ENCODE assay signal across 21 cellular contexts in genomic region chr7:151891753-151892152, GRCh38. TPM values are rescaled to one million over a fixed set of nuclear protein-coding genes. Genes with fewer than 3 reads are reported as not detected.
DNase-seq lines count a peak whose midpoint lies in the region; ATAC-seq, FAIRE-seq and TF ChIP-seq lines count a peak whose summit lies in the region.
"Had no signal": no experiment of that assay in that cellular context is flagged by ENCODE, and none has a peak within 500 bp of the region (broad histone marks: within the 10 kb centered on the region; RNA-seq: fewer than 3 reads in every experiment).

No MANE protein-coding gene starts in this region.

- no peaks in the 10 kb centered on the region for H3K9me2 ChIP-seq in GM23338 (ENCODE audit: insufficient read depth)

- CTCF ChIA-PET in naive thymus-derived CD4-positive, alpha-beta T cell (lab: Charles Lee) = no interaction called here

- no peak overlapping the region for H3K27ac ChIP-seq in GM23338 (ENCODE audit: low read depth)
- H3K27ac ChIP-seq in WERI-Rb-1 = no peak overlapping the region
- no peak overlapping the region for H3K27ac ChIP-seq in osteoblast (ENCODE audit: low read depth, low read length)
- no peak overlapping the region for H3K27ac ChIP-seq in naive thymus-derived CD4-positive, alpha-beta T cell (ENCODE audit: low read depth, low read length)
- H3K27ac ChIP-seq in small intestine (ENCODE audit: low read depth in 1 of 2, low read length in 1 of 2) = no peak overlapping the region
- H3K27ac ChIP-seq: BLaER1 treated with 17β-estradiol and CSF1 and Interleukin-3, amounts not matched to agents 10 nM and 100 nM; GM23248; HL-60 had no signal

- no peak overlapping the region for H3K4me3 ChIP-seq in GM23338
- no peak overlapping the region for H3K4me3 ChIP-seq in WERI-Rb-1 (ENCODE audit: low read depth, low read length)
- H3K4me3 ChIP-seq in osteoblast (ENCODE audit: insufficient read depth, low read length) = no peak overlapping the region
- H3K4me3 ChIP-seq in naive thymus-derived CD4-positive, alpha-beta T cell (ENCODE audit: low read length) = no peak overlapping the region
- no peak overlapping the region for H3K4me3 ChIP-seq in small intestine (ENCODE audit: low read depth in 1 of 2, low read length in 2 of 2)
- H3K4me3 ChIP-seq: BLaER1 treated with 17β-estradiol and CSF1 and Interleukin-3, amounts not matched to agents 10 nM and 100 nM; GM12878; GM23248 had no signal

- TF ChIP-seq CTCF in GM23338 (conservative IDR thresholded peaks at IDR 0.05; ENCODE audit: low read depth in 2 of 2) = no peak
- no peak for TF ChIP-seq CTCF in WERI-Rb-1 (IDR thresholded peaks at IDR 0.05; ENCODE audit: low read depth, low read length)
- no peak for TF ChIP-seq CTCF in glutamatergic neuron (IDR thresholded peaks at IDR 0.05; ENCODE audit: partially characterized antibody, unreplicated experiment)
- no peak for TF ChIP-seq CTCF in osteoblast (IDR thresholded peaks at IDR 0.05; ENCODE audit: extremely low read depth, low read depth, low read length)

- no peaks in the 10 kb centered on the region for H3K27me3 ChIP-seq in GM23338 (ENCODE audit: insufficient read depth)
- H3K27me3 ChIP-seq in WERI-Rb-1 (ENCODE audit: insufficient read depth, low read depth, severe bottlenecking) = no peaks in the 10 kb centered on the region
- peaks cover 60% of the 10 kb centered on the region for H3K27me3 ChIP-seq in osteoblast (ENCODE audit: insufficient read depth, low read length)
- H3K27me3 ChIP-seq in naive thymus-derived CD4-positive, alpha-beta T cell (ENCODE audit: control insufficient read depth in 2 of 2, insufficient read depth in 2 of 2, low read length in 2 of 2) = peaks cover 0 to 2% of the 10 kb centered on the region in 2 donors
- no peaks in the 10 kb centered on the region for H3K27me3 ChIP-seq in small intestine (ENCODE audit: control insufficient read depth in 2 of 2, insufficient read depth in 2 of 2, low read length in 2 of 2)

- H3K9me3 ChIP-seq in WERI-Rb-1 (ENCODE audit: severe bottlenecking) = no peaks in the 10 kb centered on the region
- H3K9me3 ChIP-seq in osteoblast (ENCODE audit: low read depth, low read length) = no peaks in the 10 kb centered on the region
- H3K9me3 ChIP-seq in naive thymus-derived CD4-positive, alpha-beta T cell (ENCODE audit: control insufficient read depth in 2 of 3, low read length in 3 of 3) = no peaks in the 10 kb centered on the region
- H3K9me3 ChIP-seq in small intestine (ENCODE audit: control insufficient read depth, low read depth) = no peaks in the 10 kb centered on the region
- H3K9me3 ChIP-seq: BLaER1 treated with 17β-estradiol and CSF1 and Interleukin-3, amounts not matched to agents 10 nM and 100 nM had no signal

- H3K36me3 Mint-ChIP-seq in GM23338 (ENCODE audit: low read depth) = no peaks in the 10 kb centered on the region
- no peaks in the 10 kb centered on the region for H3K36me3 Mint-ChIP-seq in glutamatergic neuron (ENCODE audit: unreplicated experiment)
- H3K36me3 Mint-ChIP-seq in naive thymus-derived CD4-positive, alpha-beta T cell = no peaks in the 10 kb centered on the region
- H3K36me3 Mint-ChIP-seq: CD8-positive, alpha-beta T cell had no signal

- H3K79me2 ChIP-seq in GM23338 (replicated peaks; ENCODE audit: insufficient read depth) = no peaks in the 10 kb centered on the region
- no peaks in the 10 kb centered on the region for H3K79me2 ChIP-seq in osteoblast (ENCODE audit: insufficient read depth, low read length)

- H3K4me1 Mint-ChIP-seq in GM23338 = peaks cover 19% of the 10 kb centered on the region
- peaks cover 23% of the 10 kb centered on the region for H3K4me1 Mint-ChIP-seq in glutamatergic neuron (ENCODE audit: low read depth, unreplicated experiment)
- H3K4me1 Mint-ChIP-seq in naive thymus-derived CD4-positive, alpha-beta T cell = peaks cover 0 to 2% (median 0%) of the 10 kb centered on the region in 7 donors

- no peaks in the 10 kb centered on the region for H3K36me3 ChIP-seq in GM23338 (ENCODE audit: insufficient read depth)
- no peaks in the 10 kb centered on the region for H3K36me3 ChIP-seq in WERI-Rb-1
- no peaks in the 10 kb centered on the region for H3K36me3 ChIP-seq in osteoblast (ENCODE audit: insufficient read depth, low read length)
- H3K36me3 ChIP-seq in naive thymus-derived CD4-positive, alpha-beta T cell (ENCODE audit: control insufficient read depth in 2 of 3, insufficient read depth in 3 of 3, low read length in 3 of 3) = no peaks in the 10 kb centered on the region
- H3K36me3 ChIP-seq in small intestine (ENCODE audit: control insufficient read depth in 2 of 2, insufficient read depth in 2 of 2, low read length in 2 of 2) = no peaks in the 10 kb centered on the region
- H3K36me3 ChIP-seq: BLaER1 treated with 17β-estradiol and CSF1 and Interleukin-3, amounts not matched to agents 10 nM and 100 nM had no signal

- no peaks in the 10 kb centered on the region for H3K9me3 Mint-ChIP-seq in GM23338
- peaks cover 6% of the 10 kb centered on the region for H3K9me3 Mint-ChIP-seq in glutamatergic neuron (ENCODE audit: unreplicated experiment)
- no peaks in the 10 kb centered on the region for H3K9me3 Mint-ChIP-seq in naive thymus-derived CD4-positive, alpha-beta T cell
- H3K9me3 Mint-ChIP-seq: CD8-positive, alpha-beta T cell; HFFc6 had no signal

- H2AFZ ChIP-seq in GM23338 = peak overlapping the region; percentile 14; the same call in 1 of the 2 replicates
- no peak overlapping the region for H2AFZ ChIP-seq in osteoblast (ENCODE audit: low read length)
- H2AFZ ChIP-seq: GM23248 had no signal

- 0 out of 2 replicates have a peak, but pooled peaks cover 2% of the 10 kb centered on the region for H3K4me1 ChIP-seq in GM23338 (ENCODE audit: insufficient read depth)
- H3K4me1 ChIP-seq in osteoblast (ENCODE audit: insufficient read depth, low read length) = no peaks in the 10 kb centered on the region
- no peaks in the 10 kb centered on the region for H3K4me1 ChIP-seq in naive thymus-derived CD4-positive, alpha-beta T cell (ENCODE audit: control insufficient read depth in 2 of 2, insufficient read depth in 2 of 2, low read length in 2 of 2)
- H3K4me1 ChIP-seq in small intestine (ENCODE audit: control insufficient read depth in 2 of 2, insufficient read depth in 1 of 2, low read depth in 1 of 2, low read length in 1 of 2) = no peaks in the 10 kb centered on the region

- whole genome bisulfite sequencing in small intestine, 3 donors = 18 to 53% (median 41%) methylated on average over 9 of the region's 9 CpGs

- H3K27me3 Mint-ChIP-seq in GM23338 (ENCODE audit: insufficient read depth, low read depth, poor library complexity) (peaks cover 9% of the 10 kb centered on the region), glutamatergic neuron (ENCODE audit: unreplicated experiment) (peaks cover 5% of the 10 kb centered on the region)
- peaks cover 0 to 17% (median 8%) of the 10 kb centered on the region in 5 donors for H3K27me3 Mint-ChIP-seq in naive thymus-derived CD4-positive, alpha-beta T cell

- DNase-seq in GM23338 (ENCODE audit: low spot score) = no peak
- peak; percentile 5 for DNase-seq in WERI-Rb-1
- DNase-seq in glutamatergic neuron = no peak
- peak; percentile 50 for DNase-seq in osteoblast (ENCODE audit: insufficient read length, low spot score, missing footprints)
- DNase-seq in naive thymus-derived CD4-positive, alpha-beta T cell = no peak
- no peak for DNase-seq in small intestine
- DNase-seq in cerebellum (ENCODE audit: low spot score) = no peak
- DNase-seq in stimulated activated CD4-positive, alpha-beta T cell treated with anti-CD3 and anti-CD28 coated beads, Interleukin-12 subunit alpha, Interleukin-12 subunit beta, amount 100 ng/mL, for 4 hours = no peak
- DNase-seq: Calu3; CD8-positive, alpha-beta T cell; DMS79 treated with DMSO at 0.1 percent for 48 hours; GF-D8; GM23248; HFFc6 had no signal

- H3K4me3 Mint-ChIP-seq in GM23338 = no peak overlapping the region
- no peak overlapping the region for H3K4me3 Mint-ChIP-seq in glutamatergic neuron (ENCODE audit: unreplicated experiment)
- no peak overlapping the region for H3K4me3 Mint-ChIP-seq in naive thymus-derived CD4-positive, alpha-beta T cell
- H3K4me3 Mint-ChIP-seq: B cell; CD8-positive, alpha-beta T cell; HFFc6 had no signal

- FAIRE-seq in small intestine (lab: Jason Lieb, UNC) = no peak
- FAIRE-seq: GM12878, GM19239, H54 had no signal

- H3K27ac Mint-ChIP-seq in GM23338 = no peak overlapping the region
- H3K27ac Mint-ChIP-seq in glutamatergic neuron (ENCODE audit: unreplicated experiment) = peak overlapping the region; percentile 15
- no peak overlapping the region for H3K27ac Mint-ChIP-seq in naive thymus-derived CD4-positive, alpha-beta T cell
- H3K27ac Mint-ChIP-seq: B cell; CD8-positive, alpha-beta T cell; HFFc6 had no signal

- H3F3A ChIP-seq in GM23338 (replicated peaks; ENCODE audit: low read depth) = no peaks in the 10 kb centered on the region

- H4K20me1 ChIP-seq in GM23338 (replicated peaks; ENCODE audit: insufficient read depth) (no peaks in the 10 kb centered on the region), osteoblast (ENCODE audit: insufficient read depth, low read length) (no peaks in the 10 kb centered on the region)
- H4K20me1 ChIP-seq: BLaER1 treated with 17β-estradiol and CSF1 and Interleukin-3, amounts not matched to agents 10 nM and 100 nM had no signal

- H3K4me2 ChIP-seq in GM23338 (no peak overlapping the region), osteoblast (ENCODE audit: insufficient read depth, low read length) (no peak overlapping the region)
- H3K4me2 ChIP-seq: BLaER1 treated with 17β-estradiol and CSF1 and Interleukin-3, amounts not matched to agents 10 nM and 100 nM had no signal

- ATAC-seq in GM23338 = no peak; the same call in 2 of the 3 replicates
- no peak for ATAC-seq in naive thymus-derived CD4-positive, alpha-beta T cell
- ATAC-seq: CD8-positive, alpha-beta T cell; GM12878; HCT116 had no signal

- intact Hi-C loops in naive thymus-derived CD4-positive, alpha-beta T cell (cut with micrococcal nuclease) = no loop called here

- POLR2A ChIA-PET in naive thymus-derived CD4-positive, alpha-beta T cell (lab: Charles Lee) = interaction anchor here (1.2 kb wide), 1 partner anchor 15 kb away, joined by 4 read pairs; the partner anchor contains the start of gene PRKAG2

TF ChIP-seq in GM23338, 12 proteins besides CTCF, POLR2A, EP300 and RAD21:
- no peak for TF ChIP-seq EZH2phosphoT487 (IDR thresholded peaks at IDR 0.05; ENCODE audit: unreplicated experiment)
- TF ChIP-seq POLR2AphosphoS5 (IDR thresholded peaks at IDR 0.05; ENCODE audit: low read depth) = no peak

RNA-seq across cellular contexts. Expression of gene PRKAG2, which starts 14.8 kb away (rescaled TPM):
- 11.4 and 14.9 TPM in 2 replicates for total RNA-seq in GM23338 (2014; rRNA removed; shearing (Covaris generic))
- polyA plus RNA-seq in GM23338 (2016; fragmentation: Nextera tagmentation; extraction: Ambion mirVana) (6.3 and 9.1 TPM in 2 replicates), small intestine (10 to 100 TPM; 26.3 to 57.9 (median 55.1) TPM)
- total RNA-seq in glutamatergic neuron (ENCODE audit: unreplicated experiment) (24.7 TPM), osteoblast (20.6 TPM in 2 replicates), cerebellum (29.1 TPM)
- 10 to 100 TPM; 15.0 to 74.4 (median 66.1) TPM for total RNA-seq in naive thymus-derived CD4-positive, alpha-beta T cell
- 10 to 100 TPM; 25.5 to 35.6 TPM for polyA plus RNA-seq in naive thymus-derived CD4-positive, alpha-beta T cell

Comparison
In these comparisons a context has a peak if more than half of its experiments do, and no peak if none do; other contexts are left out.
1. DNase-seq: peak in WERI-Rb-1 (single experiment) and osteoblast (single experiment); none in GM23338 (single experiment), glutamatergic neuron (single experiment), naive thymus-derived CD4-positive, alpha-beta T cell (0 of 9), small intestine (single experiment), cerebellum (single experiment) and stimulated activated CD4-positive, alpha-beta T cell treated with anti-CD3 and anti-CD28 coated beads, Interleukin-12 subunit alpha, Interleukin-12 subunit beta, amount 100 ng/mL, for 4 hours (single experiment).